ENCODE assay signal across 12 cellular contexts in the genomic region with DNA sequence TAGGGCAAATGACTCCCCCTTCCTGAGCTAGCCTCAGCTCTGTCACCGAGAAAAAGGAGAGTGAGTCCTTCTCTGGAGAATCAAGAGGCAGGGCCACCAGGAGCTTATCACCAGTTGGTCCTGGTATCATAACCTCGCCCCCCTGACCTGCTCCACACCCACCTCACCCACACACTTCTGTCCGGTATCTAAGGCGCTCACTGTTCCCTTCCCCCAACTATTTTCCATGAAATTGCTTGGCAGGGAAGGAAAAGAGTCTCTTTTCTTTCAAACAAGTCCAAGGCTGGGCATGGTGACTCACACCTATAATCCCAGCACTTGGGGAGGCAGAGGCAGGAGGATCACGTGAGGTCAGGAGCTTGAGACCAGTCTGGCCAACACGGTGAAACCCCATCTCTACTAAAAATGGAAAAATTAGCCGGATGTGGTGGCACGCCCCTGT.
A peak's percentile ranks its signal among the peaks of the same experiment; 100 is the strongest.
DNase-seq lines count a peak whose midpoint lies in the region; ATAC-seq and TF ChIP-seq lines count a peak whose summit lies in the region.
"Had no signal": no experiment of that assay in that cellular context is flagged by ENCODE, and none has a peak within 500 bp of the region (broad histone marks: within the 10 kb centered on the region; RNA-seq: fewer than 3 reads in every experiment).

No MANE protein-coding gene starts in this region.

- H3K36me3 Mint-ChIP-seq in brain: peaks cover 83% of the 10 kb centered on the region
- peaks cover 5 to 47% (median 18%) of the 10 kb centered on the region in 5 donors for H3K36me3 Mint-ChIP-seq in naive thymus-derived CD4-positive, alpha-beta T cell

- TF ChIP-seq CTCF in brain (conservative IDR thresholded peaks at IDR 0.05): no peak

- no peak overlapping the region for H3K27ac ChIP-seq in naive thymus-derived CD4-positive, alpha-beta T cell (ENCODE audit: low read depth, low read length)

- peak overlapping the region in 3 of 5 experiments; percentile 40 to 82 (median 64) for H3K27ac Mint-ChIP-seq in brain
- peak overlapping the region in 6 of 9 donors; percentile 3 to 94 (median 8) for H3K27ac Mint-ChIP-seq in naive thymus-derived CD4-positive, alpha-beta T cell
- H3K27ac Mint-ChIP-seq: activated CD8-positive, alpha-beta T cell treated with anti-CD3 and anti-CD28 coated beads for 36 hours had no signal

- intact Hi-C loops in naive thymus-derived CD4-positive, alpha-beta T cell (cut with micrococcal nuclease): no loop called here

- no peaks in the 10 kb centered on the region for H3K9me3 ChIP-seq in naive thymus-derived CD4-positive, alpha-beta T cell (ENCODE audit: control insufficient read depth in 2 of 3, low read length in 3 of 3)
- H3K9me3 ChIP-seq: HAP-1 had no signal

- H3K9me3 Mint-ChIP-seq in brain: no peaks in the 10 kb centered on the region
- H3K9me3 Mint-ChIP-seq in naive thymus-derived CD4-positive, alpha-beta T cell: peaks cover 0 to 1% (median 0%) of the 10 kb centered on the region in 11 donors
- H3K9me3 Mint-ChIP-seq: activated CD8-positive, alpha-beta T cell treated with anti-CD3 and anti-CD28 coated beads for 36 hours had no signal

- H3K27me3 ChIP-seq in naive thymus-derived CD4-positive, alpha-beta T cell (ENCODE audit: control insufficient read depth in 2 of 2, insufficient read depth in 2 of 2, low read length in 2 of 2): no peaks in the 10 kb centered on the region

- no peak overlapping the region for H3K4me3 ChIP-seq in naive thymus-derived CD4-positive, alpha-beta T cell (ENCODE audit: low read length)
- H3K4me3 ChIP-seq: HAP-1 had no signal

- H3K4me1 Mint-ChIP-seq in brain: peaks cover 30% of the 10 kb centered on the region
- peaks cover 0 to 36% (median 9%) of the 10 kb centered on the region in 7 donors for H3K4me1 Mint-ChIP-seq in naive thymus-derived CD4-positive, alpha-beta T cell

- H3K36me3 ChIP-seq in naive thymus-derived CD4-positive, alpha-beta T cell (ENCODE audit: control insufficient read depth in 2 of 3, insufficient read depth in 3 of 3, low read length in 3 of 3): peaks cover 0 to 83% (median 9%) of the 10 kb centered on the region in 3 experiments

- CTCF ChIA-PET in naive thymus-derived CD4-positive, alpha-beta T cell (lab: Charles Lee): interaction anchor here (0.6 to 2.9 kb wide), 2 partner anchors 105 to 342 kb away, joined by 3 to 23 read pairs; no protein-coding TSS in a partner anchor

- H3K27me3 Mint-ChIP-seq in brain: no peaks in the 10 kb centered on the region
- no peaks in the 10 kb centered on the region for H3K27me3 Mint-ChIP-seq in naive thymus-derived CD4-positive, alpha-beta T cell
- H3K27me3 Mint-ChIP-seq: activated CD8-positive, alpha-beta T cell treated with anti-CD3 and anti-CD28 coated beads for 36 hours had no signal

- POLR2A ChIA-PET in naive thymus-derived CD4-positive, alpha-beta T cell (lab: Charles Lee): interaction anchor here (0.6 kb wide), 1 partner anchor 77 kb away, joined by 3 read pairs; no protein-coding TSS in a partner anchor

- DNase-seq in A172 (ENCODE audit: low spot score) (peak; percentile 96), HT1080 (ENCODE audit: low read depth) (peak; percentile 86), NCI-H774 (lab: John Stamatoyannopoulos, UW) (no peak)
- DNase-seq in naive thymus-derived CD4-positive, alpha-beta T cell: no peak
- DNase-seq in stimulated activated CD4-positive, alpha-beta T cell treated with anti-CD3 and anti-CD28 coated beads, Interleukin-4, amount 100 ng/mL, for 24 hours: no peak
- DNase-seq in stimulated activated CD4-positive, alpha-beta T cell treated with anti-CD3 and anti-CD28 coated beads, Interleukin-4, amount 100 ng/mL, for 1 hour: no peak
- DNase-seq: activated CD8-positive, alpha-beta T cell treated with anti-CD3 and anti-CD28 coated beads for 36 hours; NCI-H748 treated with DMSO at 0.1 percent for 48 hours; posterior cingulate gyrus had no signal

- no peaks in the 10 kb centered on the region for H3K4me1 ChIP-seq in naive thymus-derived CD4-positive, alpha-beta T cell (ENCODE audit: control insufficient read depth in 2 of 2, insufficient read depth in 2 of 2, low read length in 2 of 2)
- H3K4me1 ChIP-seq: HAP-1 had no signal

- ATAC-seq in naive thymus-derived CD4-positive, alpha-beta T cell: no peak
- ATAC-seq in GM21447 (IDR thresholded peaks at IDR 0.05; ENCODE audit: unreplicated experiment): no peak
- ATAC-seq: activated CD8-positive, alpha-beta T cell treated with anti-CD3 and anti-CD28 coated beads for 36 hours had no signal

- H3K4me3 Mint-ChIP-seq in brain: no peak overlapping the region
- H3K4me3 Mint-ChIP-seq in naive thymus-derived CD4-positive, alpha-beta T cell: no peak overlapping the region
- H3K4me3 Mint-ChIP-seq: activated CD8-positive, alpha-beta T cell treated with anti-CD3 and anti-CD28 coated beads for 36 hours had no signal

Comparison
In these comparisons a context has a peak if more than half of its experiments do, and no peak if none do; other contexts are left out.
1. DNase-seq: peak in A172 (single experiment) and HT1080 (single experiment); none in naive thymus-derived CD4-positive, alpha-beta T cell (0 of 9), NCI-H774 (single experiment), stimulated activated CD4-positive, alpha-beta T cell treated with anti-CD3 and anti-CD28 coated beads, Interleukin-4, amount 100 ng/mL, for 24 hours (single experiment) and stimulated activated CD4-positive, alpha-beta T cell treated with anti-CD3 and anti-CD28 coated beads, Interleukin-4, amount 100 ng/mL, for 1 hour (single experiment).